ENCODE assay signal across 9 cellular contexts in the genomic region with DNA sequence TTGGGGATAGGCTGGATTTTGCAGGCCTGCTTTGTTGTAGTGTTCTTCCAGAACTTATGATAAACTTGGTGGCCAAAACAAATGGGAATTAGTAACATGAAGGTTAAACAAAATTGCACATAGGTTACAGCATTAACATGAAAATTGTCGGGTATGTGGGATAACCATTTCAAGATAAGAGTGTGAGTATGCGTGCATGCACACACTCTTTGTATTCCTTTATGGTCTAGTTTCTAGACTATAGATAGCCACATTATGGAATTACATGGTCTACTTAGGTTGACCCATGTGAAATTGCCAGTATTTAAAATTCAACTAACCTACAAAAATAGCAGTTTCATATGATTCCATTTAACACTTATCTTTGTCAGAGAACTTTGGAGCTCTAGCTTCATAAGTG. TPM values are rescaled to one million over a fixed set of nuclear protein-coding genes. Genes with fewer than 3 reads are reported as not detected.
DNase-seq lines count a peak whose midpoint lies in the region; TF ChIP-seq lines count a peak whose summit lies in the region.
"Had no signal": no experiment of that assay in that cellular context is flagged by ENCODE, and none has a peak within 500 bp of the region (broad histone marks: within the 10 kb centered on the region; RNA-seq: fewer than 3 reads in every experiment).

No MANE protein-coding gene starts in this region.

- no peak overlapping the region for H3K27ac ChIP-seq in rectal smooth muscle tissue (ENCODE audit: low read depth, low read length)

- H3K4me3 ChIP-seq in GM08714 (ENCODE audit: low read length) (peak overlapping the region; percentile 79; the same call in 1 of the 2 replicates), fibroblast of mammary gland (ENCODE audit: control insufficient read depth, low read depth, low read length) (peak overlapping the region; percentile 89), rectal smooth muscle tissue (ENCODE audit: low read length) (peak overlapping the region; percentile 85)

- no peak overlapping the region for H3K9ac ChIP-seq in rectal smooth muscle tissue (ENCODE audit: low read length)

- H3K36me3 ChIP-seq in rectal smooth muscle tissue (ENCODE audit: control insufficient read depth, insufficient read depth, low read length) = no peaks in the 10 kb centered on the region

- peaks cover 3% of the 10 kb centered on the region for H3K4me1 ChIP-seq in rectal smooth muscle tissue (ENCODE audit: control insufficient read depth, insufficient read depth, low read length)

- TF ChIP-seq CTCF in fibroblast of mammary gland (conservative IDR thresholded peaks at IDR 0.05; ENCODE audit: control insufficient read depth, insufficient read depth, low read depth, low read length) = no peak

- H3K27me3 ChIP-seq in rectal smooth muscle tissue (ENCODE audit: control insufficient read depth, insufficient read depth, low read length) = no peaks in the 10 kb centered on the region

- DNase-seq in OCI-M1 (lab: John Stamatoyannopoulos, UW) (peak; percentile 32), fibroblast of mammary gland (ENCODE audit: low read depth) (no peak), NOMO-1 (lab: John Stamatoyannopoulos, UW; ENCODE audit: unreplicated experiment in 2 of 2) (no peak), HCEC 1CT (no peak), ureter (ENCODE audit: low spot score) (no peak), GOT3 (lab: John Stamatoyannopoulos, UW) (no peak)
- DNase-seq: stimulated activated CD4-positive, alpha-beta T cell treated with anti-CD3 and anti-CD28 coated beads, Interleukin-4, amount 100 ng/mL, for 24 hours had no signal

RNA-seq across cellular contexts. Expression of a gene that starts 1.4 kb away (rescaled TPM):
- 97.1 TPM for total RNA-seq in ureter
